Comparison of ENCODE assay signal across 1 cellular context in the genomic region with DNA sequence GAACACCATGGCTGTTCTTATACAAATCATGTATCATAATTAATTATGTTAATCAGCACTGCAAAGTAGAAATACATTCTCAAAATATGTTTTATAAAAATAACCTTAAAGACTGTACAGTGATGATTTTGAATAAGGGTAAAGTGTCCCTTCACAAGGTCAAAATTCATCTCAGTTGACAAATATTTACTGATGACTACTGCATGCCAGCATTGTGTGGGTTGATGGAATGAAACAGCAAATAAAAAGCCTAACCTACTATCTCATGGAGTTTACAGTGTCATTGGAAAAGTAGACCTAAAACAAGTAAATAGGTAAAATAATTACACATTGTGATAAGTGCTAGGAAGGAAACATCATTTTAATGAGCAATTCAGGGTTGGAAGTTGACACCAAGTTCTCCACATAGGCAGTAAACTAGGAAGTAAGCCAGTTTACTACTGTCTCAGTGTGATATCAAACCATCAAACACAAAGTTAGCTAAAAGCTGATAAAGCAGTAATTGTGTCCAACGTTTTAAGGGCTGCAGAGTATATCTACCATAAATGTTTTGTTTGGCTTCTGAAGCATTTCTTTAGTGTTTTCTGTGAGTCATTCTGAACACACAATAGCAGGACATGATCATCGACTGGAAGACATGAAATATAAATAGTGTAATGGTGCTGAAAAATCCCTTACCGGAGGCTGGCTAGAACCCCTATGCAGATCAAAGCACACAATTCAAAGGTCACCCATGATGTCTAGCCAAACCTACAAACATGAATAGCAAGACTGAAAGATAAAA.
TF ChIP-seq lines count a peak whose summit lies in the region.

No MANE protein-coding gene starts in this region.

TF ChIP-seq in HepG2, 621 proteins besides CTCF, POLR2A, EP300 and RAD21 (continued from another document and continues in another):
- TF ChIP-seq, protein P1, sequence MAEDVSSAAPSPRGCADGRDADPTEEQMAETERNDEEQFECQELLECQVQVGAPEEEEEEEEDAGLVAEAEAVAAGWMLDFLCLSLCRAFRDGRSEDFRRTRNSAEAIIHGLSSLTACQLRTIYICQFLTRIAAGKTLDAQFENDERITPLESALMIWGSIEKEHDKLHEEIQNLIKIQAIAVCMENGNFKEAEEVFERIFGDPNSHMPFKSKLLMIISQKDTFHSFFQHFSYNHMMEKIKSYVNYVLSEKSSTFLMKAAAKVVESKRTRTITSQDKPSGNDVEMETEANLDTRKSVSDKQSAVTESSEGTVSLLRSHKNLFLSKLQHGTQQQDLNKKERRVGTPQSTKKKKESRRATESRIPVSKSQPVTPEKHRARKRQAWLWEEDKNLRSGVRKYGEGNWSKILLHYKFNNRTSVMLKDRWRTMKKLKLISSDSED (CRISPR knock-in tag; IDR thresholded peaks at IDR 0.05), result no peak
- TF ChIP-seq NFIC (IDR thresholded peaks at IDR 0.05; ENCODE audit: low read length) (peak; percentile 81), HOXA9 (CRISPR knock-in tag; IDR thresholded peaks at IDR 0.05; ENCODE audit: borderline replicate concordance) (no peak), ZNF589 (CRISPR knock-in tag; conservative IDR thresholded peaks at IDR 0.05) (no peak), SMARCE1 (IDR thresholded peaks at IDR 0.05; ENCODE audit: borderline replicate concordance) (no peak), ZNF577 (CRISPR knock-in tag; IDR thresholded peaks at IDR 0.05; ENCODE audit: borderline replicate concordance, low read depth) (no peak), ZNF556 (CRISPR knock-in tag; IDR thresholded peaks at IDR 0.05; ENCODE audit: borderline replicate concordance) (no peak), ZFP41 (CRISPR knock-in tag; IDR thresholded peaks at IDR 0.05; ENCODE audit: borderline replicate concordance) (no peak), ZBTB20 (CRISPR knock-in tag; IDR thresholded peaks at IDR 0.05; ENCODE audit: borderline replicate concordance, low read depth) (peak; percentile 31; the same call in 1 of the 2 replicates), ZNF329 (CRISPR knock-in tag; IDR thresholded peaks at IDR 0.05; ENCODE audit: low read depth) (no peak), SCMH1 (CRISPR knock-in tag; IDR thresholded peaks at IDR 0.05; ENCODE audit: borderline replicate concordance) (no peak), NPAS2 (CRISPR knock-in tag; IDR thresholded peaks at IDR 0.05; ENCODE audit: borderline replicate concordance) (no peak), CENPX (CRISPR knock-in tag; IDR thresholded peaks at IDR 0.05) (no peak), ATAD3A (CRISPR knock-in tag; IDR thresholded peaks at IDR 0.05) (no peak), ZNF3 (CRISPR knock-in tag; IDR thresholded peaks at IDR 0.05) (no peak), ZBTB8A (CRISPR knock-in tag; IDR thresholded peaks at IDR 0.05; ENCODE audit: borderline replicate concordance, low read depth) (no peak), ZKSCAN1 (IDR thresholded peaks at IDR 0.05; ENCODE audit: low read length) (no peak), ZNF605 (CRISPR knock-in tag; IDR thresholded peaks at IDR 0.05) (no peak), ZNF564 (CRISPR knock-in tag; IDR thresholded peaks at IDR 0.05) (no peak), ZNF775 (CRISPR knock-in tag; IDR thresholded peaks at IDR 0.05; ENCODE audit: borderline replicate concordance) (no peak), SMAD1 (CRISPR knock-in tag; IDR thresholded peaks at IDR 0.05; ENCODE audit: borderline replicate concordance, low read depth) (no peak), ZNF12 (CRISPR knock-in tag; IDR thresholded peaks at IDR 0.05) (no peak), ZBTB1 (CRISPR knock-in tag; IDR thresholded peaks at IDR 0.05; ENCODE audit: borderline replicate concordance) (no peak), SMYD3 (CRISPR knock-in tag; IDR thresholded peaks at IDR 0.05) (no peak), ZC3H4 (CRISPR knock-in tag; IDR thresholded peaks at IDR 0.05; ENCODE audit: borderline replicate concordance) (no peak), MBD4 (IDR thresholded peaks at IDR 0.05; ENCODE audit: borderline replicate concordance, low read length) (no peak), ADNP (CRISPR knock-in tag; IDR thresholded peaks at IDR 0.05) (no peak), FOSL1 (CRISPR knock-in tag; IDR thresholded peaks at IDR 0.05; ENCODE audit: borderline replicate concordance) (peak; percentile 83; the same call in 1 of the 2 replicates), HDAC6 (IDR thresholded peaks at IDR 0.05; ENCODE audit: low read depth, low read length) (no peak), SKI (IDR thresholded peaks at IDR 0.05; ENCODE audit: partially characterized antibody) (peak; percentile 88)
- TF ChIP-seq, protein P2, sequence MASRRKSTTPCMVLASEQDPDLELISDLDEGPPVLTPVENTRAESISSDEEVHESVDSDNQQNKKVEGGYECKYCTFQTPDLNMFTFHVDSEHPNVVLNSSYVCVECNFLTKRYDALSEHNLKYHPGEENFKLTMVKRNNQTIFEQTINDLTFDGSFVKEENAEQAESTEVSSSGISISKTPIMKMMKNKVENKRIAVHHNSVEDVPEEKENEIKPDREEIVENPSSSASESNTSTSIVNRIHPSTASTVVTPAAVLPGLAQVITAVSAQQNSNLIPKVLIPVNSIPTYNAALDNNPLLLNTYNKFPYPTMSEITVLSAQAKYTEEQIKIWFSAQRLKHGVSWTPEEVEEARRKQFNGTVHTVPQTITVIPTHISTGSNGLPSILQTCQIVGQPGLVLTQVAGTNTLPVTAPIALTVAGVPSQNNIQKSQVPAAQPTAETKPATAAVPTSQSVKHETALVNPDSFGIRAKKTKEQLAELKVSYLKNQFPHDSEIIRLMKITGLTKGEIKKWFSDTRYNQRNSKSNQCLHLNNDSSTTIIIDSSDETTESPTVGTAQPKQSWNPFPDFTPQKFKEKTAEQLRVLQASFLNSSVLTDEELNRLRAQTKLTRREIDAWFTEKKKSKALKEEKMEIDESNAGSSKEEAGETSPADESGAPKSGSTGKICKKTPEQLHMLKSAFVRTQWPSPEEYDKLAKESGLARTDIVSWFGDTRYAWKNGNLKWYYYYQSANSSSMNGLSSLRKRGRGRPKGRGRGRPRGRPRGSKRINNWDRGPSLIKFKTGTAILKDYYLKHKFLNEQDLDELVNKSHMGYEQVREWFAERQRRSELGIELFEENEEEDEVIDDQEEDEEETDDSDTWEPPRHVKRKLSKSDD (CRISPR knock-in tag; IDR thresholded peaks at IDR 0.05; ENCODE audit: low read depth), result no peak
- TF ChIP-seq, protein P3, sequence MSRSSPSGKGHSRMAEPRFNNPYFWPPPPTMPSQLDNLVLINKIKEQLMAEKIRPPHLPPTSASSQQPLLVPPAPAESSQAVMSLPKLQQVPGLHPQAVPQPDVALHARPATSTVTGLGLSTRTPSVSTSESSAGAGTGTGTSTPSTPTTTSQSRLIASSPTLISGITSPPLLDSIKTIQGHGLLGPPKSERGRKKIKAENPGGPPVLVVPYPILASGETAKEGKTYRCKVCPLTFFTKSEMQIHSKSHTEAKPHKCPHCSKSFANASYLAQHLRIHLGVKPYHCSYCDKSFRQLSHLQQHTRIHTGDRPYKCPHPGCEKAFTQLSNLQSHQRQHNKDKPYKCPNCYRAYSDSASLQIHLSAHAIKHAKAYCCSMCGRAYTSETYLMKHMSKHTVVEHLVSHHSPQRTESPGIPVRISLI (CRISPR knock-in tag; IDR thresholded peaks at IDR 0.05; ENCODE audit: borderline replicate concordance), result no peak
- TF ChIP-seq, protein P4, sequence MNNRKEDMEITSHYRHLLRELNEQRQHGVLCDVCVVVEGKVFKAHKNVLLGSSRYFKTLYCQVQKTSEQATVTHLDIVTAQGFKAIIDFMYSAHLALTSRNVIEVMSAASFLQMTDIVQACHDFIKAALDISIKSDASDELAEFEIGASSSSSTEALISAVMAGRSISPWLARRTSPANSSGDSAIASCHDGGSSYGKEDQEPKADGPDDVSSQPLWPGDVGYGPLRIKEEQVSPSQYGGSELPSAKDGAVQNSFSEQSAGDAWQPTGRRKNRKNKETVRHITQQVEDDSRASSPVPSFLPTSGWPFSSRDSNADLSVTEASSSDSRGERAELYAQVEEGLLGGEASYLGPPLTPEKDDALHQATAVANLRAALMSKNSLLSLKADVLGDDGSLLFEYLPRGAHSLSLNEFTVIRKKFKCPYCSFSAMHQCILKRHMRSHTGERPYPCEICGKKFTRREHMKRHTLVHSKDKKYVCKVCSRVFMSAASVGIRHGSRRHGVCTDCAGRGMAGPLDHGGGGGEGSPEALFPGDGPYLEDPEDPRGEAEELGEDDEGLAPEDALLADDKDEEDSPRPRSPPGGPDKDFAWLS (CRISPR knock-in tag; IDR thresholded peaks at IDR 0.05; ENCODE audit: borderline replicate concordance), result no peak
- TF ChIP-seq, protein P5, sequence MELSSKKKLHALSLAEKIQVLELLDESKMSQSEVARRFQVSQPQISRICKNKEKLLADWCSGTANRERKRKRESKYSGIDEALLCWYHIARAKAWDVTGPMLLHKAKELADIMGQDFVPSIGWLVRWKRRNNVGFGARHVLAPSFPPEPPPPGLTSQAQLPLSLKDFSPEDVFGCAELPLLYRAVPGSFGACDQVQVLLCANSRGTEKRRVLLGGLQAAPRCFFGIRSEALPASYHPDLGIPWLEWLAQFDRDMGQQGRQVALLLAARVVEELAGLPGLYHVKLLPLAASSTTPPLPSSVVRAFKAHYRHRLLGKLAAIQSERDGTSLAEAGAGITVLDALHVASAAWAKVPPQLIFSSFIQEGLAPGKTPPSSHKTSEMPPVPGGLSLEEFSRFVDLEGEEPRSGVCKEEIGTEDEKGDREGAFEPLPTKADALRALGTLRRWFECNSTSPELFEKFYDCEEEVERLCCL (CRISPR knock-in tag; IDR thresholded peaks at IDR 0.05; ENCODE audit: borderline replicate concordance), result no peak
- TF ChIP-seq, protein P6, sequence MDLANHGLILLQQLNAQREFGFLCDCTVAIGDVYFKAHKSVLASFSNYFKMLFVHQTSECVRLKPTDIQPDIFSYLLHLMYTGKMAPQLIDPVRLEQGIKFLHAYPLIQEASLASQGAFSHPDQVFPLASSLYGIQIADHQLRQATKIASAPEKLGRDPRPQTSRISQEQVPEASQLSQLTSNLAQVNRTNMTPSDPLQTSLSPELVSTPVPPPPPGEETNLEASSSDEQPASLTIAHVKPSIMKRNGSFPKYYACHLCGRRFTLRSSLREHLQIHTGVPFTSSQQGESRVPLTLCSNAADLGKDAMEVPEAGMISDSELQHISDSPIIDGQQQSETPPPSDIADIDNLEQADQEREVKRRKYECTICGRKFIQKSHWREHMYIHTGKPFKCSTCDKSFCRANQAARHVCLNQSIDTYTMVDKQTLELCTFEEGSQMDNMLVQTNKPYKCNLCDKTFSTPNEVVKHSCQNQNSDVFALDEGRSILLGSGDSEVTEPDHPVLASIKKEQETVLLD (CRISPR knock-in tag; IDR thresholded peaks at IDR 0.05; ENCODE audit: low read depth), result no peak
- TF ChIP-seq, protein P7, sequence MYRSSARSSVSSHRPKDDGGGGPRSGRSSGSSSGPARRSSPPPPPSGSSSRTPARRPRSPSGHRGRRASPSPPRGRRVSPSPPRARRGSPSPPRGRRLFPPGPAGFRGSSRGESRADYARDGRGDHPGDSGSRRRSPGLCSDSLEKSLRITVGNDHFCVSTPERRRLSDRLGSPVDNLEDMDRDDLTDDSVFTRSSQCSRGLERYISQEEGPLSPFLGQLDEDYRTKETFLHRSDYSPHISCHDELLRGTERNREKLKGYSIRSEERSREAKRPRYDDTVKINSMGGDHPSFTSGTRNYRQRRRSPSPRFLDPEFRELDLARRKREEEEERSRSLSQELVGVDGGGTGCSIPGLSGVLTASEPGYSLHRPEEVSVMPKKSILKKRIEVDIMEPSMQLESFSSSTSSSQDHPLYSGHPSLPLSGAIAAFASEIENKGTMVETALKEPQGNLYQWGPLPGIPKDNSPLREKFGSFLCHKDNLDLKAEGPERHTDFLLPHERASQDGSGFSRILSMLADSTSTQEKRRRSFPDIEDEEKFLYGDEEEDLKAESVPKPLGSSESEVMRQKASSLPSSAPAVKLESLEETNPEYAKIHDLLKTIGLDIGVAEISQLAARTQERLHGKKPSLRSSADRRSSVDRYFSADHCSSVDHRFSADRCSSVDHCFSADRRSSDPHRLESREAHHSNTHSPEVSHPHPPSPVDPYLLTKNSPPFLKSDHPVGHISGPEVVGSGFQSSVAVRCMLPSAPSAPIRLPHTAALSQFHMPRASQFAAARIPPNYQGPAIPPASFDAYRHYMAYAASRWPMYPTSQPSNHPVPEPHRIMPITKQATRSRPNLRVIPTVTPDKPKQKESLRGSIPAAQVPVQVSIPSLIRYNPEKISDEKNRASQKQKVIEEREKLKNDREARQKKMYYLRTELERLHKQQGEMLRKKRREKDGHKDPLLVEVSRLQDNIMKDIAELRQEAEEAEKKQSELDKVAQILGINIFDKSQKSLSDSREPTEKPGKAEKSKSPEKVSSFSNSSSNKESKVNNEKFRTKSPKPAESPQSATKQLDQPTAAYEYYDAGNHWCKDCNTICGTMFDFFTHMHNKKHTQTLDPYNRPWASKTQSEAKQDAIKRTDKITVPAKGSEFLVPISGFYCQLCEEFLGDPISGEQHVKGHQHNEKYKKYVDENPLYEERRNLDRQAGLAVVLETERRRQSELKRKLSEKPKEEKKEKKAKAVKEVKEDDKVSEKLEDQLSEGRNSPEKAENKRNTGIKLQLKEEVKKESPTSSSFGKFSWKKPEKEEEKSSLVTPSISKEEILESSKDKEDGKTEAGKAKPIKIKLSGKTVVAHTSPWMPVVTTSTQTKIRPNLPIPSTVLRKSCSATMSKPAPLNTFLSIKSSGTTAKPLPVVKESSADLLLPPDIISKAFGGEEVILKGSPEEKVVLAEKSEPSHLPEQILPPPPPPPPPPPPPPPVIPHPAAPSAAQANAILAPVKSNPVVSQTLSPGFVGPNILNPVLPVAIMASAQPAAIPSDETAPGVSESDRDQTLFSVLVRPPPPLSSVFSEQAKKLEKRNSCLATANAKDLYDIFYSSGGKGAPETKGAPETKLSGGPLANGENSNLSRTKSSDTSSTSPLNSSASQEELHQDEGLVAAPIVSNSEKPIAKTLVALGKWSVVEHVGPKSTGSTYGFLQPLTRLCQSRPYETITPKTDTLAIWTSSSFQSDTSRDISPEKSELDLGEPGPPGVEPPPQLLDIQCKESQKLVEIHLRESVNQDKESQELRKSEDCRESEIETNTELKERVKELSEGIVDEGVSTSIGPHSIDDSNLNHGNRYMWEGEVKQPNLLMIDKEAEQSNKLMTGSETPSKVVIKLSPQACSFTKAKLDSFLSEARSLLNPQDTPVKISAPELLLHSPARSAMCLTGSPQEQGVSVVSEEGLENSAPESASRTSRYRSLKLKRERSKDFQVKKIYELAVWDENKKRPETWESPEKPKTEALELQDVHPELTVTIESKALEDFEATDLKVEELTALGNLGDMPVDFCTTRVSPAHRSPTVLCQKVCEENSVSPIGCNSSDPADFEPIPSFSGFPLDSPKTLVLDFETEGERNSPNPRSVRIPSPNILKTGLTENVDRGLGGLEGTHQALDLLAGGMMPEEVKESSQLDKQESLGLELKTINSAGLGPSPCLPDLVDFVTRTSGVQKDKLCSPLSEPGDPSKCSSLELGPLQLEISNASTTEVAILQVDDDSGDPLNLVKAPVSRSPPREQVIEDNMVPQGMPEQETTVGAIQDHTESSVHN (CRISPR knock-in tag; IDR thresholded peaks at IDR 0.05), result no peak
- TF ChIP-seq, protein P8, sequence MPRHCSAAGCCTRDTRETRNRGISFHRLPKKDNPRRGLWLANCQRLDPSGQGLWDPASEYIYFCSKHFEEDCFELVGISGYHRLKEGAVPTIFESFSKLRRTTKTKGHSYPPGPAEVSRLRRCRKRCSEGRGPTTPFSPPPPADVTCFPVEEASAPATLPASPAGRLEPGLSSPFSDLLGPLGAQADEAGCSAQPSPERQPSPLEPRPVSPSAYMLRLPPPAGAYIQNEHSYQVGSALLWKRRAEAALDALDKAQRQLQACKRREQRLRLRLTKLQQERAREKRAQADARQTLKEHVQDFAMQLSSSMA (CRISPR knock-in tag; IDR thresholded peaks at IDR 0.05), result no peak
